Comparison of ENCODE assay signal across 18 cellular contexts in the genomic region with DNA sequence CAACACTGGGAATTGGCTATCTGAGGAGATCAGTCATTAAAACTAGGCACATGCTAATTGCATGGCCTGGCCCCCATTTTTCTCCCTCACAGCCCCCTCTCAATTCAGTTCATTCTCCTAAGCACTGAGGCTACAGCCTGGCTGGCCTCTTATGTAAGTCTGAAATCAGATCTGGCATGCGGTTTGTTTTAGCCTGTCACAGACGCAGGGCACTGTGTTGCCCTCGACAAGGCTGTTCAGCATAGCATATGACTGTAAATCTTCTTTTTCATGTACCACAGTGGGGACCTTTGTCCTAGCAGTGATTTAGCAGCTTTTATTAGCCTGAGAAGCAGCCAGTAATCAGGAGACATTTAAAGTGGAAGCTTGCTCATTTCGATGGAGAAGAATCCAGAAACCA. TPM values are rescaled to one million over a fixed set of nuclear protein-coding genes. Genes with fewer than 3 reads are reported as not detected.
DNase-seq lines count a peak whose midpoint lies in the region; ATAC-seq lines count a peak whose summit lies in the region.
"Had no signal": no experiment of that assay in that cellular context is flagged by ENCODE, and none has a peak within 500 bp of the region (broad histone marks: within the 10 kb centered on the region; RNA-seq: fewer than 3 reads in every experiment).

No MANE protein-coding gene starts in this region.

- peak overlapping the region in 6 of 11 experiments; percentile 52 to 82 (median 73); a peak in 9 of 22 replicates for H3K4me2 ChIP-seq in BLaER1 treated with 17β-estradiol and CSF1 and Interleukin-3, amounts not matched to agents 10 nM and 100 nM

- H4K20me1 ChIP-seq in BLaER1 treated with 17β-estradiol and CSF1 and Interleukin-3, amounts not matched to agents 10 nM and 100 nM = no peaks in the 10 kb centered on the region

- H3K4me3 ChIP-seq in BLaER1 treated with 17β-estradiol and CSF1 and Interleukin-3, amounts not matched to agents 10 nM and 100 nM = no peak overlapping the region
- H3K4me3 ChIP-seq: mucosa of descending colon, spleen had no signal

- ATAC-seq in HG03175 (IDR thresholded peaks at IDR 0.05; ENCODE audit: unreplicated experiment) (no peak), GM19467 (IDR thresholded peaks at IDR 0.05; ENCODE audit: unreplicated experiment) (no peak), GM21786 (IDR thresholded peaks at IDR 0.05; ENCODE audit: unreplicated experiment) (no peak)
- ATAC-seq: mucosa of descending colon, T-helper 17 cell had no signal

- H3K36me3 ChIP-seq in BLaER1 treated with 17β-estradiol and CSF1 and Interleukin-3, amounts not matched to agents 10 nM and 100 nM = peaks cover 0 to 54% (median 15%) of the 10 kb centered on the region in 11 experiments; a peak in 8 of 22 replicates
- H3K36me3 ChIP-seq: spleen had no signal

- DNase-seq in SK-N-DZ (ENCODE audit: low spot score) (peak; percentile 64), head of caudate nucleus (peak in 36 of 42 donors; percentile 9 to 83 (median 42)), putamen (ENCODE audit: low spot score) (peak; percentile 77)
- no peak for DNase-seq in activated effector memory CD4-positive, alpha-beta T cell treated with Interleukin-2 at 50 U/mL for 16 hours
- DNase-seq: activated CD4-positive, CD25-positive, alpha-beta regulatory T cell; CD8-positive, alpha-beta memory T cell; DND-41; mucosa of descending colon; NCI-H2081; spleen; stimulated activated naive CD4-positive, alpha-beta T cell treated with Interleukin-2 at 50 U/mL for 16 hours; T-helper 17 cell had no signal

- H3K9ac ChIP-seq in BLaER1 treated with 17β-estradiol and CSF1 and Interleukin-3, amounts not matched to agents 10 nM and 100 nM = peak overlapping the region in 1 of 11 experiments; percentile 14; a peak in 1 of 22 replicates

- H3K9me3 ChIP-seq in BLaER1 treated with 17β-estradiol and CSF1 and Interleukin-3, amounts not matched to agents 10 nM and 100 nM (replicated peaks in 1 of 11) = peaks cover 0 to 12% (median 6%) of the 10 kb centered on the region in 11 experiments; a peak in 12 of 22 replicates
- H3K9me3 ChIP-seq: mucosa of descending colon, spleen had no signal

- no peaks in the 10 kb centered on the region for H3K27me3 ChIP-seq in BLaER1 treated with 17β-estradiol and CSF1 and Interleukin-3, amounts not matched to agents 10 nM and 100 nM
- H3K27me3 ChIP-seq: spleen had no signal

- peak overlapping the region in 4 of 11 experiments; percentile 6 to 48 (median 28); a peak in 3 of 22 replicates for H3K27ac ChIP-seq in BLaER1 treated with 17β-estradiol and CSF1 and Interleukin-3, amounts not matched to agents 10 nM and 100 nM
- H3K27ac ChIP-seq: epithelial cell of prostate, spleen had no signal

- intact Hi-C loops in head of caudate nucleus (cut with DNase I) = no loop called here

- H3K4me1 ChIP-seq in BLaER1 treated with 17β-estradiol and CSF1 and Interleukin-3, amounts not matched to agents 10 nM and 100 nM = peaks cover 37 to 78% (median 62%) of the 10 kb centered on the region in 10 experiments

RNA-seq across cellular contexts. Expression of a gene that starts 57.9 kb away (rescaled TPM):
- 9.4 and 11.3 TPM in 2 replicates for polyA plus RNA-seq in SK-N-DZ (2014; cell fraction: cytosol; rRNA removed)
- polyA plus RNA-seq in SK-N-DZ (2014; cell fraction: nucleus; rRNA removed) = 6.0 and 7.0 TPM in 2 replicates
- polyA plus RNA-seq: keratinocyte had no signal
